ENCODE assay signal across 8 cellular contexts in the genomic region with DNA sequence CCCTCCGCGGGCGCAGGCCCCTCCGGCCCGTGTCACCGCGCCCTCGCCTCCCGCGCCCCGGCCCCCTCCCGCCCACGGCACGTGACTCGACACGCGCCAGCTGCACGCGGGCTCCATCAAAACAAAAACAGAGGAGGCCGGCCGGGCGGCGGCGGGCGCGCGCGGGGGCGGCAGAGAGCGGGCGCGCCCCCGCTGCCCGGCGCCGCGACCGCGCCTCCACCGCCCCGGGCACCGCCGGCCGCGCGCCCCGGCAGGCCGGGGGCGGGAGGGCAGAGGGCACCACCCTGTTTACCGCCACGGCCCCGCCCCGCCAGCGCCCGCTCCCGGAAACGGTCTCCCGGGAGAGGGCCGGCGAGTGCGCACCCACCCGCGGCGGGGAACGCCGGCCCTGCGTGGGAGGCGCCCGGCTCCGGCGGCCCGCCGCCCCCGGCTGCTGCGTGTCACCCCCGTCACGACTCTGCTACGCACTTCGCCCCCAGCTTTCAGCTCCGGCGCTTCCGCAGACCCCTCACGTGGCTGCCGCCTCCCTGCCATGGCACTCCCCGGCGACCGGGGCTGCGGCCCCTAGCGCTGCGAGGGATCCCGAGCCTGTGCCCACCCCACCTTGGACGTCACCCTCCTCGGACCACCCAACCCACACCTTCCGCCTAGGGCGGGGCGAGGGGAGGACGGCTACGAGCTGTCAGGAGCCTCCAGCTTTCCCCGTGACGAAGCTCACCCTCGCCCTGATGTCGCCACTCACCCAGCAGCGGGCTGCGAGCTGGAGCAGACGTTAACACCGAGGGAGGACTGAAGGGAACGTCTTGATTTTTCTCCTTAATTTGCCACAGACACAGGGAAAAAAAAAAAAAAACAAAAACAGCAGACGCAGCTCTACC.
A peak's percentile ranks its signal among the peaks of the same experiment; 100 is the strongest.
DNase-seq lines count a peak whose midpoint lies in the region; ATAC-seq and TF ChIP-seq lines count a peak whose summit lies in the region.

No MANE protein-coding gene starts in this region.

- TF ChIP-seq CTCF in lung (IDR thresholded peaks at IDR 0.05; ENCODE audit: control extremely low read depth, extremely low read depth) = no peak

- H3K36me3 ChIP-seq in duodenal mucosa (ENCODE audit: control insufficient read depth in 1 of 2, insufficient read depth in 2 of 2, low read length in 2 of 2) (no peaks in the 10 kb centered on the region), lung (ENCODE audit: control insufficient read depth in 2 of 2, insufficient read depth in 2 of 2, low read length in 2 of 2) (no peaks in the 10 kb centered on the region)

- peak overlapping the region; percentile 84 to 94 for H3K4me3 ChIP-seq in duodenal mucosa (ENCODE audit: low read depth in 1 of 2, low read length in 2 of 2)
- H3K4me3 ChIP-seq in lung = peak overlapping the region; percentile 97

- ATAC-seq in HG02943 (IDR thresholded peaks at IDR 0.05; ENCODE audit: low read depth, unreplicated experiment) (peak; percentile 37), lung (ENCODE audit: insufficient read depth, low FRiP score) (peak; percentile 65)

- H3K27ac ChIP-seq in duodenal mucosa (ENCODE audit: low read depth, low read length) (peak overlapping the region; percentile 96), lung (ENCODE audit: low read depth in 1 of 2, low read length in 1 of 2) (peak overlapping the region; percentile 95 to 98)

- H3K27me3 ChIP-seq in duodenal mucosa (ENCODE audit: control insufficient read depth in 1 of 2, insufficient read depth in 2 of 2, low read length in 2 of 2) = peaks cover 9 to 23% of the 10 kb centered on the region in 2 donors
- no peaks in the 10 kb centered on the region for H3K27me3 ChIP-seq in lung (ENCODE audit: control insufficient read depth, insufficient read depth)

- peaks cover 24 to 45% of the 10 kb centered on the region in 2 donors for H3K4me1 ChIP-seq in duodenal mucosa (ENCODE audit: control insufficient read depth in 1 of 2, insufficient read depth in 2 of 2, low read length in 2 of 2)
- H3K4me1 ChIP-seq in lung (ENCODE audit: control insufficient read depth in 2 of 2, insufficient read depth in 2 of 2, low read length in 2 of 2) = peaks cover 6 to 14% of the 10 kb centered on the region in 2 donors

- H3K9me3 ChIP-seq in duodenal mucosa (ENCODE audit: control insufficient read depth in 1 of 2, low read length in 2 of 2) (no peaks in the 10 kb centered on the region), lung (ENCODE audit: control insufficient read depth in 2 of 2, insufficient read depth in 1 of 2, low read length in 1 of 2) (no peaks in the 10 kb centered on the region)

- H3K9ac ChIP-seq in duodenal mucosa (ENCODE audit: low read depth in 1 of 2, low read length in 2 of 2) = peak overlapping the region; percentile 93

- WGBS in lung, 2 donors = 1% methylated on average over 39 to 108 of the region's 108 CpGs

- DNase-seq in SIG-M5 treated with dmso at 0.1 percent for 504 hours (lab: John Stamatoyannopoulos, UW; ENCODE audit: unreplicated experiment) = peak; percentile 82
- no peak for DNase-seq in SIG-M5 (lab: John Stamatoyannopoulos, UW)
- peak; percentile 72 for DNase-seq in NCI-H226
- peak; percentile 75 to 81 for DNase-seq in activated CD4-positive, alpha-beta T cell treated with anti-CD3 and anti-CD28 coated beads, Interleukin-2, amount 50 U/mL, for 48 hours
- DNase-seq in lung (ENCODE audit: low spot score) = peak; percentile 84
- DNase-seq in stimulated activated CD4-positive, alpha-beta T cell treated with anti-CD3 and anti-CD28 coated beads, TNF-alpha, amount 100 ng/mL, for 4 hours (ENCODE audit: low read depth in 3 of 3) = peak; percentile 65 to 78 (median 78)
